ENCODE assay signal across 8 cellular contexts in the genomic region with DNA sequence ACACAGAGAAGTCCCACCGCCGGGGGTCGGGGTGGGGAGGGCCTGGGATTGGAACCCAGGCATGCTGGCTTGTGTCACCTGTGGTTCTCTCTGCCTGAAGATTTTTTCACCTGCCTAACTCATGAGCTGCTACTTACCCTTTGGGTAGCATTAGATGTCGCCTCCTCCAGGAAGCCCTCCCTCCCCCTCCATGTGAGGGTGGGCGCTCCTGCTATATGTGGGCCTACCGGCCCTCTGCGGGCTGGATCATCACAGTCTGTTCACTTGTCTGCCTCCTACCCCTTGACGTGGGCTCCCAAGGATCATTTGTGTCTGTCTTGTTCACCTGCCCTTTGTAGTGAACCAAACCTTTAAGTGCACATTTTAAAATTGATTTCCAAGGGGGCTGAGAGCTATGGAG.
DNase-seq lines count a peak whose midpoint lies in the region; ATAC-seq and TF ChIP-seq lines count a peak whose summit lies in the region.

No MANE protein-coding gene starts in this region.

- CTCF ChIA-PET in HEK293 (lab: Yijun Ruan, JAX), result interaction anchor here (0.5 to 1.9 kb wide), 17 partner anchors 8 to 574 kb away, joined by 3 to 26 read pairs (median 4); no protein-coding TSS in a partner anchor

- H3K4me3 Mint-ChIP-seq in activated naive CD8-positive, alpha-beta T cell, result peak overlapping the region; percentile 67
- H3K4me3 Mint-ChIP-seq in memory B cell (peak overlapping the region; percentile 25), CD14-positive monocyte (peak overlapping the region in 1 of 2 donors; percentile 72)

- H3K27me3 ChIP-seq in ACC112 (ENCODE audit: insufficient read depth, low read length), result no peaks in the 10 kb centered on the region

- peaks cover 2% of the 10 kb centered on the region for H3K4me1 Mint-ChIP-seq in activated naive CD8-positive, alpha-beta T cell (ENCODE audit: low read depth)
- H3K4me1 Mint-ChIP-seq in memory B cell (peaks cover 15% of the 10 kb centered on the region), CD14-positive monocyte (peaks cover 9% of the 10 kb centered on the region)

- no peak overlapping the region for H3K27ac Mint-ChIP-seq in activated naive CD8-positive, alpha-beta T cell
- H3K27ac Mint-ChIP-seq in memory B cell, result no peak overlapping the region
- no peak overlapping the region for H3K27ac Mint-ChIP-seq in CD14-positive monocyte

- no peaks in the 10 kb centered on the region for H3K79me2 ChIP-seq in ACC112 (ENCODE audit: control insufficient read depth, insufficient read depth, low read length, unreplicated experiment)

- no peaks in the 10 kb centered on the region for H3K36me3 ChIP-seq in ACC112 (ENCODE audit: insufficient read depth, low read length)
- no peaks in the 10 kb centered on the region for H3K36me3 ChIP-seq in HEK293 (ENCODE audit: control insufficient read depth in 2 of 2, insufficient read depth in 1 of 2, low read length in 2 of 2)

- DNase-seq in memory B cell (ENCODE audit: low spot score in 2 of 2), result no peak
- DNase-seq in NCI-H345 (lab: John Stamatoyannopoulos, UW), result no peak
- DNase-seq in CD14-positive monocyte (ENCODE audit: low spot score), result no peak
- no peak for DNase-seq in stimulated activated naive CD4-positive, alpha-beta T cell (lab: John Stamatoyannopoulos, UW)
- DNase-seq in NCI-H748 (lab: John Stamatoyannopoulos, UW; ENCODE audit: unreplicated experiment), result no peak

- no peaks in the 10 kb centered on the region for H3K9me3 Mint-ChIP-seq in activated naive CD8-positive, alpha-beta T cell (ENCODE audit: low read depth)
- H3K9me3 Mint-ChIP-seq in memory B cell, result no peaks in the 10 kb centered on the region
- H3K9me3 Mint-ChIP-seq in CD14-positive monocyte, result peaks cover 0 to 2% (median 0%) of the 10 kb centered on the region in 7 donors

- peaks cover 5% of the 10 kb centered on the region for H3K27me3 Mint-ChIP-seq in activated naive CD8-positive, alpha-beta T cell
- H3K27me3 Mint-ChIP-seq in memory B cell, result peaks cover 34% of the 10 kb centered on the region
- H3K27me3 Mint-ChIP-seq in CD14-positive monocyte (ENCODE audit: low read depth in 3 of 3), result peaks cover 18 to 29% (median 20%) of the 10 kb centered on the region in 3 donors

- no peaks in the 10 kb centered on the region for H3K9me3 ChIP-seq in HEK293 (ENCODE audit: control insufficient read depth, insufficient read depth, low read depth, low read length)

- no peak for ATAC-seq in memory B cell (ENCODE audit: low read depth)

- POLR2A ChIA-PET in HEK293 (lab: Yijun Ruan, JAX), result interaction anchor here (0.6 kb wide), 1 partner anchor 177 kb away, joined by 4 read pairs; no protein-coding TSS in a partner anchor

- H3K36me3 Mint-ChIP-seq in activated naive CD8-positive, alpha-beta T cell, result no peaks in the 10 kb centered on the region
- H3K36me3 Mint-ChIP-seq in memory B cell (no peaks in the 10 kb centered on the region), CD14-positive monocyte (no peaks in the 10 kb centered on the region)

- H3K27ac ChIP-seq in ACC112 (ENCODE audit: low read depth, low read length) (no peak overlapping the region), HEK293 (ENCODE audit: extremely low read depth, low read depth, low read length) (no peak overlapping the region)

- intact Hi-C loops in CD14-positive monocyte (cut with micrococcal nuclease), result loop anchor here (1.0 to 5.0 kb wide), 4 partner anchors 161 to 380 kb away; a partner anchor contains a TSS

- H2AFZ ChIP-seq in ACC112 (ENCODE audit: low read length, unreplicated experiment), result peak overlapping the region; percentile 99

- TF ChIP-seq CTCF in HEK293 (tag by site-specific recombination; IDR thresholded peaks at IDR 0.05) (no peak), CD14-positive monocyte (IDR thresholded peaks at IDR 0.05) (no peak)

- H3K4me1 ChIP-seq in ACC112 (ENCODE audit: control insufficient read depth, insufficient read depth, low read length, unreplicated experiment), result no peaks in the 10 kb centered on the region
- H3K4me1 ChIP-seq in HEK293 (ENCODE audit: control insufficient read depth, insufficient read depth, low read length), result 0 out of 2 replicates have a peak, but pooled peaks cover 2% of the 10 kb centered on the region

- H3K4me3 ChIP-seq in ACC112 (ENCODE audit: low read depth, low read length) (peak overlapping the region; percentile 84), HEK293 (ENCODE audit: low read depth, low read length) (no peak overlapping the region)

TF ChIP-seq in HEK293, 187 proteins besides CTCF, POLR2A, EP300 and RAD21:
- TF ChIP-seq, protein P1, sequence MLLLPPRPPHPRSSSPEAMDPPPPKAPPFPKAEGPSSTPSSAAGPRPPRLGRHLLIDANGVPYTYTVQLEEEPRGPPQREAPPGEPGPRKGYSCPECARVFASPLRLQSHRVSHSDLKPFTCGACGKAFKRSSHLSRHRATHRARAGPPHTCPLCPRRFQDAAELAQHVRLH (tag by site-specific recombination; IDR thresholded peaks at IDR 0.05), result peak; percentile 71; the same call in 1 of the 2 replicates
- no peak for TF ChIP-seq ZFP41 (tag by site-specific recombination; IDR thresholded peaks at IDR 0.05; ENCODE audit: borderline replicate concordance)
